ENCODE assay signal across 8 cellular contexts in the genomic region with DNA sequence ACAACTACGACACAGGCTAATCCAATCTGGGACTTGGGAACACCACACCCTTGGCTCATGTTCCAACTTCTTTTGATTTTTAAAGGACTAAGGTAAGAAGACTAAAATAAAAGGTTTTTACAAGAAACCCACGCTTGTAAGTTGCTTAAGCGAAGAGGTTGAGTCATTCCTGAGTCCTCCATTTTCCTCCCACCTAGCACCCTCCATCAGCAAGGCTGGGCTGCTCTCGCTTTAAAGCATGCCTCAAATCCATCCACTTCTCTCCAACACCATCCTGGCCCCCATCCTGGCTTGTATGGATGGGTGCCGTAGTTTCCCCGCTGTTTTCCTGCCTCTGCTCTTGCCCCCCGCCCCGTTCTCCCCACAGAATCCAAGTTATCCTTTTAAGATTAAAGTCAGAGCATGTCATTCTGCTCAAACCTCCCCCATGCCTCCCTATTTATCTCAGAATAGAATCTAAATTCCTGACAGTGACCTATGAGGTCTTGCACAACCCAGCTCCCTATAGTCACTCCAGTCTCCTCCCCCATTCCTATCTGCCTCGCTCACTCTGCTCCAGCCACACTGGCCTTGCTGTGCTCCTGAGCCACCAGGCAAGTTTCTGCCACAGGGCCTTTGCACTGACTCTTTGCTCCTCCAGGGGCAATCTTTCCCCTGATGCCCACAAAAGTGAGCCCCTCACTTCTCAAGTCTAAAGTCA. TPM values are rescaled to one million over a fixed set of nuclear protein-coding genes. Genes with fewer than 3 reads are reported as not detected.
A peak's percentile ranks its signal among the peaks of the same experiment; 100 is the strongest.
DNase-seq lines count a peak whose midpoint lies in the region; TF ChIP-seq lines count a peak whose summit lies in the region.

No MANE protein-coding gene starts in this region.

- POLR2A ChIA-PET in AG04449 (lab: Yijun Ruan, JAX), result no interaction called here

- H3K27me3 ChIP-seq in liver (ENCODE audit: control insufficient read depth in 4 of 4, insufficient read depth in 4 of 4, low read length in 3 of 4), result no peaks in the 10 kb centered on the region

- in situ Hi-C loops in T47D (cut with HindIII; ENCODE audit: low pct_unique_long_range_greater_than_20kb, low sequenced_read_pairs), result no loop called here

- CTCF ChIA-PET in AG04449 (lab: Yijun Ruan, JAX), result no interaction called here

- H3K4me3 ChIP-seq in AG04449 (ENCODE audit: low read depth, low read length) (no peak overlapping the region), liver (ENCODE audit: low read depth in 1 of 3, low read length in 3 of 3) (no peak overlapping the region)

- no peak for TF ChIP-seq RAD21 in Ishikawa (IDR thresholded peaks at IDR 0.05; ENCODE audit: low read depth)
- peak; percentile 10 to 33 for TF ChIP-seq RAD21 in liver (IDR thresholded peaks at IDR 0.05)

- no peaks in the 10 kb centered on the region for H3K36me3 ChIP-seq in liver (ENCODE audit: control insufficient read depth in 4 of 4, insufficient read depth in 3 of 4, low read depth in 1 of 4, low read length in 3 of 4)

- peaks cover 11% of the 10 kb centered on the region for H3K4me1 Mint-ChIP-seq in endothelial cell (ENCODE audit: unreplicated experiment)

- H3K9ac ChIP-seq in liver (ENCODE audit: low read depth in 1 of 2, low read length in 2 of 2), result peak overlapping the region in 1 of 2 donors; percentile 32

- no peak for TF ChIP-seq EP300 in Ishikawa (IDR thresholded peaks at IDR 0.05; ENCODE audit: borderline replicate concordance)

- peak; percentile 65 for DNase-seq in AG04449 (ENCODE audit: low read depth, low spot score)
- DNase-seq in T47D (ENCODE audit: low read depth in 1 of 2, low spot score in 1 of 2), result peak; percentile 55 to 89
- DNase-seq in iPS-NIHi11 (ENCODE audit: low spot score), result no peak
- no peak for DNase-seq in NCI-H1930 (lab: John Stamatoyannopoulos, UW)
- no peak for DNase-seq in endothelial cell (ENCODE audit: low spot score)
- DNase-seq in activated effector memory CD4-positive, alpha-beta T cell treated with Interleukin-2 at 50 U/mL for 16 hours, result no peak

- H3K4me3 Mint-ChIP-seq in endothelial cell (ENCODE audit: unreplicated experiment), result no peak overlapping the region

- peaks cover 5% of the 10 kb centered on the region for H3K36me3 Mint-ChIP-seq in endothelial cell (ENCODE audit: low read depth, unreplicated experiment)

- no peaks in the 10 kb centered on the region for H3K9me3 ChIP-seq in liver (ENCODE audit: control insufficient read depth in 4 of 4, low read length in 3 of 4)

- H3K4me1 ChIP-seq in liver (ENCODE audit: control insufficient read depth in 4 of 4, insufficient read depth in 4 of 4, low read length in 3 of 4), result peaks cover 11 to 66% (median 54%) of the 10 kb centered on the region in 4 donors

- no peak overlapping the region for H3K27ac Mint-ChIP-seq in endothelial cell (ENCODE audit: unreplicated experiment)

- WGBS in liver, result 73% methylated on average over 9 of the region's 9 CpGs

- peak overlapping the region; percentile 90 for H3K27ac ChIP-seq in liver (ENCODE audit: low read depth in 1 of 2, low read length in 2 of 2)

- TF ChIP-seq CTCF in AG04449 (IDR thresholded peaks at IDR 0.05; ENCODE audit: insufficient read depth, low read length, missing control alignments), result no peak
- TF ChIP-seq CTCF in liver (IDR thresholded peaks at IDR 0.05; ENCODE audit: low read depth, low read length, missing input control), result no peak
- no peak for TF ChIP-seq CTCF in endothelial cell (IDR thresholded peaks at IDR 0.05; ENCODE audit: unreplicated experiment)

- no peaks in the 10 kb centered on the region for H3K9me3 Mint-ChIP-seq in endothelial cell (ENCODE audit: unreplicated experiment)

- H3K27me3 Mint-ChIP-seq in endothelial cell (ENCODE audit: unreplicated experiment), result peaks cover 2% of the 10 kb centered on the region

TF ChIP-seq in Ishikawa, 13 proteins besides CTCF, POLR2A, EP300 and RAD21:
- no peak for TF ChIP-seq ZBTB7A (IDR thresholded peaks at IDR 0.05; ENCODE audit: low read depth)
- peak; percentile 96 for TF ChIP-seq CEBPB (IDR thresholded peaks at IDR 0.05)
- TF ChIP-seq TAF1 (IDR thresholded peaks at IDR 0.05; ENCODE audit: low read depth), result no peak
- peak; percentile 28; the same call in 1 of the 2 replicates for TF ChIP-seq TEAD4 (IDR thresholded peaks at IDR 0.05)
TF ChIP-seq in Ishikawa: peak in this region for 2.

TF ChIP-seq in liver, 16 proteins besides CTCF, POLR2A, EP300 and RAD21:
- TF ChIP-seq TAF1 (conservative IDR thresholded peaks at IDR 0.05), result no peak
- TF ChIP-seq JUND (IDR thresholded peaks at IDR 0.05), result peak in 1 of 2 donors; percentile 66
- no peak for TF ChIP-seq FOXA2 (IDR thresholded peaks at IDR 0.05)
- peak; percentile 54 to 70 for TF ChIP-seq RXRA (IDR thresholded peaks at IDR 0.05)
- TF ChIP-seq HNF4G (IDR thresholded peaks at IDR 0.05), result no peak
- TF ChIP-seq, protein P1, sequence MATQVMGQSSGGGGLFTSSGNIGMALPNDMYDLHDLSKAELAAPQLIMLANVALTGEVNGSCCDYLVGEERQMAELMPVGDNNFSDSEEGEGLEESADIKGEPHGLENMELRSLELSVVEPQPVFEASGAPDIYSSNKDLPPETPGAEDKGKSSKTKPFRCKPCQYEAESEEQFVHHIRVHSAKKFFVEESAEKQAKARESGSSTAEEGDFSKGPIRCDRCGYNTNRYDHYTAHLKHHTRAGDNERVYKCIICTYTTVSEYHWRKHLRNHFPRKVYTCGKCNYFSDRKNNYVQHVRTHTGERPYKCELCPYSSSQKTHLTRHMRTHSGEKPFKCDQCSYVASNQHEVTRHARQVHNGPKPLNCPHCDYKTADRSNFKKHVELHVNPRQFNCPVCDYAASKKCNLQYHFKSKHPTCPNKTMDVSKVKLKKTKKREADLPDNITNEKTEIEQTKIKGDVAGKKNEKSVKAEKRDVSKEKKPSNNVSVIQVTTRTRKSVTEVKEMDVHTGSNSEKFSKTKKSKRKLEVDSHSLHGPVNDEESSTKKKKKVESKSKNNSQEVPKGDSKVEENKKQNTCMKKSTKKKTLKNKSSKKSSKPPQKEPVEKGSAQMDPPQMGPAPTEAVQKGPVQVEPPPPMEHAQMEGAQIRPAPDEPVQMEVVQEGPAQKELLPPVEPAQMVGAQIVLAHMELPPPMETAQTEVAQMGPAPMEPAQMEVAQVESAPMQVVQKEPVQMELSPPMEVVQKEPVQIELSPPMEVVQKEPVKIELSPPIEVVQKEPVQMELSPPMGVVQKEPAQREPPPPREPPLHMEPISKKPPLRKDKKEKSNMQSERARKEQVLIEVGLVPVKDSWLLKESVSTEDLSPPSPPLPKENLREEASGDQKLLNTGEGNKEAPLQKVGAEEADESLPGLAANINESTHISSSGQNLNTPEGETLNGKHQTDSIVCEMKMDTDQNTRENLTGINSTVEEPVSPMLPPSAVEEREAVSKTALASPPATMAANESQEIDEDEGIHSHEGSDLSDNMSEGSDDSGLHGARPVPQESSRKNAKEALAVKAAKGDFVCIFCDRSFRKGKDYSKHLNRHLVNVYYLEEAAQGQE (IDR thresholded peaks at IDR 0.05), result peak; percentile 58
- no peak for TF ChIP-seq EGR1 (IDR thresholded peaks at IDR 0.05; ENCODE audit: low read depth in 2 of 2)
- TF ChIP-seq GABPA (IDR thresholded peaks at IDR 0.05 in 1 of 2, conservative IDR thresholded peaks at IDR 0.05 in 1 of 2), result peak in 1 of 2 donors; percentile 5
- TF ChIP-seq, protein P2, sequence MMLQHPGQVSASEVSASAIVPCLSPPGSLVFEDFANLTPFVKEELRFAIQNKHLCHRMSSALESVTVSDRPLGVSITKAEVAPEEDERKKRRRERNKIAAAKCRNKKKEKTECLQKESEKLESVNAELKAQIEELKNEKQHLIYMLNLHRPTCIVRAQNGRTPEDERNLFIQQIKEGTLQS (IDR thresholded peaks at IDR 0.05), result peak; percentile 25
- peak in 1 of 2 donors; percentile 66 for TF ChIP-seq HNF4A (conservative IDR thresholded peaks at IDR 0.05)
- peak; percentile 31 for TF ChIP-seq YY1 (IDR thresholded peaks at IDR 0.05)
- peak; percentile 71 for TF ChIP-seq MAX (IDR thresholded peaks at IDR 0.05)
- TF ChIP-seq FOXA1 (IDR thresholded peaks at IDR 0.05), result peak; percentile 25

RNA-seq across cellular contexts. Expression of gene SCARB1, which starts 34.5 kb away (rescaled TPM):
- total RNA-seq in liver (100 to 1,000 TPM in 1 of 2 donors, 10 to 100 TPM in 1; 85.3 to 169 TPM), endothelial cell (ENCODE audit: unreplicated experiment) (16.9 TPM)
- polyA plus RNA-seq in liver, result 100 to 1,000 TPM; 112 to 289 TPM

Comparison
In these comparisons a context has a peak if more than half of its experiments do, and no peak if none do; other contexts are left out.
1. DNase-seq: peak in AG04449 (single experiment) and T47D (2 of 2); none in iPS-NIHi11 (single experiment), NCI-H1930 (0 of 2), endothelial cell (single experiment) and activated effector memory CD4-positive, alpha-beta T cell treated with Interleukin-2 at 50 U/mL for 16 hours (single experiment).